In genomic region chr1:53541761-53542550, GRCh38 we compare ENCODE assay signal across 8 cellular contexts.
DNase-seq lines count a peak whose midpoint lies in the region; FAIRE-seq and TF ChIP-seq lines count a peak whose summit lies in the region.

No MANE protein-coding gene starts in this region.

- H3K9me3 ChIP-seq in OCI-LY3 (ENCODE audit: insufficient read depth, low read length) (no peaks in the 10 kb centered on the region), small intestine (ENCODE audit: control insufficient read depth, low read depth) (no peaks in the 10 kb centered on the region)

- H3K36me3 ChIP-seq in OCI-LY3 (replicated peaks; ENCODE audit: low read depth, low read length) (no peaks in the 10 kb centered on the region), small intestine (ENCODE audit: control insufficient read depth in 2 of 2, insufficient read depth in 2 of 2, low read length in 2 of 2) (no peaks in the 10 kb centered on the region)

- no peaks in the 10 kb centered on the region for H4K20me1 ChIP-seq in OCI-LY3 (ENCODE audit: insufficient read depth, low read length)

- peaks cover 3% of the 10 kb centered on the region; the same call in 1 of the 2 replicates for H3K27me3 ChIP-seq in OCI-LY3 (ENCODE audit: low read depth, low read length)
- no peaks in the 10 kb centered on the region for H3K27me3 ChIP-seq in small intestine (ENCODE audit: control insufficient read depth in 2 of 2, insufficient read depth in 2 of 2, low read length in 2 of 2)

- peak; percentile 42 for TF ChIP-seq CTCF in OCI-LY3 (IDR thresholded peaks at IDR 0.05; ENCODE audit: low read depth, low read length)
- peak; percentile 55 for TF ChIP-seq CTCF in foreskin fibroblast (IDR thresholded peaks at IDR 0.05; ENCODE audit: low read depth, low read length)

- H3K9ac ChIP-seq in OCI-LY3 (ENCODE audit: low read length) = no peak overlapping the region

- DNase-seq in NCI-H146 (lab: John Stamatoyannopoulos, UW) = peak; percentile 10
- DNase-seq in NCI-H146 treated with DMSO at 0.1 percent for 48 hours (lab: John Stamatoyannopoulos, UW; ENCODE audit: unreplicated experiment) = no peak
- peak; percentile 89 to 95 for DNase-seq in foreskin fibroblast
- DNase-seq in small intestine = peak; percentile 49
- DNase-seq in foreskin melanocyte = no peak
- no peak for DNase-seq in SIG-M5 treated with dmso at 0.1 percent for 504 hours (lab: John Stamatoyannopoulos, UW; ENCODE audit: unreplicated experiment)
- DNase-seq in activated naive CD4-positive, alpha-beta T cell treated with anti-CD3 and anti-CD28 coated beads, Interleukin-2, amount 50 U/mL, for 16 hours = no peak

- H2AFZ ChIP-seq in OCI-LY3 (ENCODE audit: low read depth, low read length) = 0 out of 2 replicates have a peak overlapping the region, but pooled peaks have one; percentile 23

- no peaks in the 10 kb centered on the region for H3K79me2 ChIP-seq in OCI-LY3 (ENCODE audit: low read length)

- H3K4me3 ChIP-seq in OCI-LY3 (ENCODE audit: low read length) = no peak overlapping the region
- no peak overlapping the region for H3K4me3 ChIP-seq in foreskin fibroblast (ENCODE audit: low read depth in 1 of 2, low read length in 2 of 2)
- no peak overlapping the region for H3K4me3 ChIP-seq in small intestine (ENCODE audit: low read depth in 1 of 2, low read length in 2 of 2)

- no peak overlapping the region for H3K27ac ChIP-seq in OCI-LY3 (ENCODE audit: low read length)
- peak overlapping the region in 1 of 2 donors; percentile 11 for H3K27ac ChIP-seq in small intestine (ENCODE audit: low read depth in 1 of 2, low read length in 1 of 2)

- H3K4me2 ChIP-seq in OCI-LY3 (ENCODE audit: low read length) = 0 out of 2 replicates have a peak overlapping the region, but pooled peaks have one; percentile 4

- no peak for FAIRE-seq in small intestine (lab: Jason Lieb, UNC)

- H3K4me1 ChIP-seq in OCI-LY3 (ENCODE audit: low read length) (0 out of 2 replicates have a peak, but pooled peaks cover 3% of the 10 kb centered on the region), small intestine (ENCODE audit: control insufficient read depth in 2 of 2, insufficient read depth in 1 of 2, low read depth in 1 of 2, low read length in 1 of 2) (no peaks in the 10 kb centered on the region)

- WGBS in small intestine, 3 donors = 32 to 66% (median 50%) methylated on average over 15 of the region's 15 CpGs

Comparison
In these comparisons a context has a peak if more than half of its experiments do, and no peak if none do; other contexts are left out.
1. DNase-seq: peak in NCI-H146 (single experiment), foreskin fibroblast (2 of 2) and small intestine (single experiment); none in NCI-H146 treated with DMSO at 0.1 percent for 48 hours (single experiment), foreskin melanocyte (single experiment), SIG-M5 treated with dmso at 0.1 percent for 504 hours (single experiment) and activated naive CD4-positive, alpha-beta T cell treated with anti-CD3 and anti-CD28 coated beads, Interleukin-2, amount 50 U/mL, for 16 hours (single experiment).